ENCODE assay signal across 26 cellular contexts in genomic region chr17:66185842-66186241, GRCh38. TPM values are rescaled to one million over a fixed set of nuclear protein-coding genes. Genes with fewer than 3 reads are reported as not detected.
"Had no signal": no experiment of that assay in that cellular context is flagged by ENCODE, and none has a peak within 500 bp of the region (broad histone marks: within the 10 kb centered on the region; RNA-seq: fewer than 3 reads in every experiment).

No MANE protein-coding gene starts in this region.

- H3K27ac ChIP-seq: coronary artery, heart left ventricle, ovary, right lobe of liver, tibial artery, upper lobe of left lung, uterus had no signal

- H3K36me3 ChIP-seq: ovary, right lobe of liver, uterus had no signal

- H3K4me1 ChIP-seq: uterus had no signal

- H3K9me3 Mint-ChIP-seq: natural killer cell had no signal

- H3K27me3 ChIP-seq: heart left ventricle, ovary, right lobe of liver, tibial artery, upper lobe of left lung, uterus had no signal

- H3K36me3 Mint-ChIP-seq: natural killer cell; stimulated activated memory B cell treated with anti-CD40 and anti-IgM and Interleukin-4, amounts not matched to agents 10 μg/mL and 1 μg/mL and 100 μg/mL, for 72 hours had no signal

- H3K9me3 ChIP-seq: heart left ventricle, mucosa of descending colon, ovary, right lobe of liver, tibial artery, upper lobe of left lung, uterus had no signal

- H3K4me3 Mint-ChIP-seq: natural killer cell; neural crest cell; stimulated activated memory B cell treated with anti-CD40 and anti-IgM and Interleukin-4, amounts not matched to agents 10 μg/mL and 1 μg/mL and 100 μg/mL, for 72 hours; stimulated activated naive CD8-positive, alpha-beta T cell treated with anti-CD3 and anti-CD28 coated beads, Interleukin-15, Interleukin-2, amounts not matched to agents 100 ng/mL and 50 ng/mL, for 24 hours had no signal

- H3K4me3 ChIP-seq: coronary artery, heart left ventricle, mucosa of descending colon, ovary, right lobe of liver, tibial artery, upper lobe of left lung, uterus had no signal

- DNase-seq: effector CD4-positive, alpha-beta T cell; heart left ventricle; hippocampal formation; mammary epithelial cell; mucosa of descending colon; natural killer cell; nucleus accumbens; ovary; right lobe of liver; stimulated activated CD4-positive, alpha-beta T cell treated with anti-CD3 and anti-CD28 coated beads, Interleukin-4, amount 100 ng/mL, for 1 hour; tibial artery; upper lobe of left lung; uterus had no signal

- H3K27ac Mint-ChIP-seq: natural killer cell; stimulated activated memory B cell treated with anti-CD40 and anti-IgM and Interleukin-4, amounts not matched to agents 10 μg/mL and 1 μg/mL and 100 μg/mL, for 72 hours; stimulated activated naive CD8-positive, alpha-beta T cell treated with anti-CD3 and anti-CD28 coated beads, Interleukin-15, Interleukin-2, amounts not matched to agents 100 ng/mL and 50 ng/mL, for 24 hours had no signal

RNA-seq across cellular contexts. Expression of gene APOH, which starts 43.4 kb away (rescaled TPM):
- total RNA-seq: dermis microvascular lymphatic vessel endothelial cell, fibroblast of lung, frontal cortex, glomerular endothelial cell, kidney epithelial cell, lower leg skin, mammary epithelial cell, mesenteric fat pad, myocyte, natural killer cell, neural crest cell, temporal lobe had no signal
